ENCODE assay signal across 15 cellular contexts in genomic region chr5:136656811-136657210, GRCh38.
"Had no signal": no experiment of that assay in that cellular context is flagged by ENCODE, and none has a peak within 500 bp of the region (broad histone marks: within the 10 kb centered on the region; RNA-seq: fewer than 3 reads in every experiment).

No MANE protein-coding gene starts in this region.

- H3K4me1 ChIP-seq: tibial artery had no signal

- H3K4me1 Mint-ChIP-seq: activated naive CD4-positive, alpha-beta T cell treated with anti-CD3 and anti-CD28 coated beads, Interleukin-2, amount 50 U/mL, for 24 hours; naive thymus-derived CD8-positive, alpha-beta T cell; stimulated activated effector memory CD8-positive, alpha-beta T cell treated with anti-CD3 and anti-CD28 coated beads, Interleukin-12 subunit alpha, Interleukin-12 subunit beta, amount 100 ng/mL, for 72 hours had no signal

- H3K4me3 ChIP-seq: coronary artery, mucosa of descending colon, smooth muscle cell, tibial artery had no signal

- H3K9me3 ChIP-seq: mucosa of descending colon, neutrophil, tibial artery had no signal

- H3K4me2 ChIP-seq: smooth muscle cell had no signal

- H3K27ac ChIP-seq: coronary artery, epithelial cell of prostate, neutrophil, tibial artery had no signal

- H3K36me3 Mint-ChIP-seq: activated naive CD4-positive, alpha-beta T cell treated with anti-CD3 and anti-CD28 coated beads, Interleukin-2, amount 50 U/mL, for 24 hours; naive thymus-derived CD8-positive, alpha-beta T cell; stimulated activated effector memory CD8-positive, alpha-beta T cell treated with anti-CD3 and anti-CD28 coated beads, Interleukin-12 subunit alpha, Interleukin-12 subunit beta, amount 100 ng/mL, for 72 hours had no signal

- H3K9me3 Mint-ChIP-seq: stimulated activated effector memory CD8-positive, alpha-beta T cell treated with anti-CD3 and anti-CD28 coated beads, Interleukin-12 subunit alpha, Interleukin-12 subunit beta, amount 100 ng/mL, for 72 hours had no signal

- ATAC-seq: mucosa of descending colon; naive thymus-derived CD8-positive, alpha-beta T cell; stimulated activated effector memory CD8-positive, alpha-beta T cell treated with anti-CD3 and anti-CD28 coated beads, Interleukin-12 subunit alpha, Interleukin-12 subunit beta, amount 100 ng/mL, for 72 hours had no signal

- H3K27ac Mint-ChIP-seq: activated naive CD4-positive, alpha-beta T cell treated with anti-CD3 and anti-CD28 coated beads, Interleukin-2, amount 50 U/mL, for 24 hours; naive thymus-derived CD8-positive, alpha-beta T cell; stimulated activated effector memory CD8-positive, alpha-beta T cell treated with anti-CD3 and anti-CD28 coated beads, Interleukin-12 subunit alpha, Interleukin-12 subunit beta, amount 100 ng/mL, for 72 hours had no signal

- DNase-seq: activated CD4-positive, alpha-beta T cell treated with anti-CD3 and anti-CD28 coated beads, Interleukin-2, amount 50 U/mL, for 1 hour; activated effector memory CD4-positive, alpha-beta T cell treated with Interleukin-2 at 50 U/mL for 16 hours; anterior cingulate cortex; effector CD4-positive, alpha-beta T cell; mucosa of descending colon; naive thymus-derived CD8-positive, alpha-beta T cell; posterior cingulate gyrus; T-helper 2 cell; tibial artery had no signal

- H3K4me3 Mint-ChIP-seq: activated naive CD4-positive, alpha-beta T cell treated with anti-CD3 and anti-CD28 coated beads, Interleukin-2, amount 50 U/mL, for 24 hours; naive thymus-derived CD8-positive, alpha-beta T cell; stimulated activated effector memory CD8-positive, alpha-beta T cell treated with anti-CD3 and anti-CD28 coated beads, Interleukin-12 subunit alpha, Interleukin-12 subunit beta, amount 100 ng/mL, for 72 hours had no signal

- H3K36me3 ChIP-seq: neutrophil, tibial artery had no signal

- H3K27me3 ChIP-seq: neutrophil, tibial artery had no signal
